16 cellular contexts compared by ENCODE assay signal in the genomic region with DNA sequence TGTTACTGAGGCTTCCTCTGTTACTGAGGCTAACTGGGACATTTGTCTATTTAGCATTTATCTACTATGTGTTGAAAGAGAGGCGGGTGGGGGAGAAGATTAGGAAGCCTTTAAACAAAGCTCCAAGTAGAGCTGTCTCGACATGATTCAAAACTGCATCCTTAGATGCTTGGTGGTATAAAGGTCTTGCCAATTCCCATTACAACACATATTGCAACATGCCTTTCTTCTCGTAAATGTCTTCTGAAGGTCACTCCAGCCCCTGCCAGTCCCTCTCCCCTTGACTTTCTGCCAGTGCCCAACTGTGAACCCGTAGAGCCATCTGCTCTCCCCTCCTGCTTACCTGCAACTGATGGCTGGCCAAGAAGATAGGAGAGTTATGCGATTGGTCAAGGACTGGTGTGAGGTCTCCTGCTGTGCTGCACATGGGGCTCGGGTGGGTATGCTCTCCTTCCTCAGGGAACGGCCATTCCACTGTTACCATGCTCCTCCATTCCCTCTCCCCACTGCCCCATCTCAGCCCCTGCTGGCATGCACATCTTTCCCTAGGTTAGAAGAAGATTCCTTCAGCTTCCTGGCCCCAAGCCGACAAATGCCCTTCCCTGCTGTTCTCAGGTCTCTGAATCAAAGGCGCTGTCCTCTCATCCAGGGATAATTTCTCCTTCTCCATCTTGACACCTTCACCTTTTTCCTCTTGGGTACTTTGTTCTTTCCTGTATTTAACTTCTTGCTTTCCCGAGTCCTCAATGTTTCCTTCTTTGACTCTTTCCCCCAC. TPM values are rescaled to one million over a fixed set of nuclear protein-coding genes. Genes with fewer than 3 reads are reported as not detected.
DNase-seq lines count a peak whose midpoint lies in the region; ATAC-seq and TF ChIP-seq lines count a peak whose summit lies in the region.
"Had no signal": no experiment of that assay in that cellular context is flagged by ENCODE, and none has a peak within 500 bp of the region (broad histone marks: within the 10 kb centered on the region; RNA-seq: fewer than 3 reads in every experiment).

No MANE protein-coding gene starts in this region.

- CTCF ChIA-PET in A673 (lab: Charles Lee), result no interaction called here

- DNase-seq in DMS 273 (lab: John Stamatoyannopoulos, UW; ENCODE audit: unreplicated experiment) (peak; percentile 56), DMS 273 treated with DMSO at 0.1 percent for 48 hours (lab: John Stamatoyannopoulos, UW) (no peak), T-helper 17 cell (no peak), fibroblast of peridontal ligament (ENCODE audit: extremely low read depth) (peak; percentile 88), skeletal muscle cell (ENCODE audit: low read depth) (peak; percentile 57), progenitor cell of endocrine pancreas (ENCODE audit: low spot score, unreplicated experiment) (no peak), A673 (ENCODE audit: low spot score) (no peak)
- DNase-seq in activated T-cell treated with anti-CD3 and anti-CD28 coated beads, Interleukin-2, amount 50 U/mL, for 72 hours, result no peak
- DNase-seq: activated CD4-positive, alpha-beta T cell treated with anti-CD3 and anti-CD28 coated beads for 4 hours; activated CD8-positive, alpha-beta memory T cell treated with anti-CD3 and anti-CD28 coated beads, Interleukin-2, amount 10 ng/mL, durations not matched to agents 7 days and 5 days; activated effector memory CD4-positive, alpha-beta T cell treated with Interleukin-2 at 50 U/mL for 16 hours; endodermal cell; NCI-H187 treated with DMSO at 0.1 percent for 48 hours; stimulated activated CD4-positive, alpha-beta T cell treated with anti-CD3 and anti-CD28 coated beads, Interleukin-4, amount 100 ng/mL, for 4 hours had no signal

- peaks cover 4% of the 10 kb centered on the region for H3K27me3 ChIP-seq in A673 (replicated peaks; ENCODE audit: insufficient read depth, low read depth, low read length, poor library complexity)

- H3K9me3 Mint-ChIP-seq in progenitor cell of endocrine pancreas (ENCODE audit: low read depth), result no peaks in the 10 kb centered on the region
- no peaks in the 10 kb centered on the region for H3K9me3 Mint-ChIP-seq in activated T-cell treated with anti-CD3 and anti-CD28 coated beads, Interleukin-2, amount 50 U/mL, for 72 hours
- H3K9me3 Mint-ChIP-seq: endodermal cell had no signal

- no peak for ATAC-seq in T-helper 17 cell
- no peak for ATAC-seq in activated T-cell treated with anti-CD3 and anti-CD28 coated beads, Interleukin-2, amount 50 U/mL, for 72 hours (replicated peaks in 1 of 2)
- ATAC-seq: activated CD8-positive, alpha-beta memory T cell treated with anti-CD3 and anti-CD28 coated beads, Interleukin-2, amount 10 ng/mL, durations not matched to agents 7 days and 5 days had no signal

- no TSS peak for BruUV-seq in A673 (replicated peaks; lab: Mats Ljungman, UMichigan)

- POLR2A ChIA-PET in A673 (lab: Charles Lee; ENCODE audit: low non-redundant PET), result no interaction called here

- no peak overlapping the region for H3K4me3 ChIP-seq in skeletal muscle cell (ENCODE audit: low read depth, low read length)
- no peak overlapping the region for H3K4me3 ChIP-seq in A673 (ENCODE audit: low read depth, low read length, poor library complexity, severe bottlenecking)

- no peak overlapping the region for H3K27ac ChIP-seq in A673 (ENCODE audit: low read depth, low read length, poor library complexity, severe bottlenecking)
- H3K27ac ChIP-seq: 22Rv1 had no signal

- no peaks in the 10 kb centered on the region for H3K36me3 ChIP-seq in A673 (ENCODE audit: insufficient read depth, low read length, poor library complexity, severe bottlenecking)

- H3K9me3 ChIP-seq in T-helper 17 cell (ENCODE audit: control insufficient read depth, low read length, poor library complexity, severe bottlenecking) (no peaks in the 10 kb centered on the region), A673 (ENCODE audit: low read depth, low read length, poor library complexity, severe bottlenecking) (no peaks in the 10 kb centered on the region)

- intact Hi-C loops in A673 (cut with micrococcal nuclease; ENCODE audit: unreplicated experiment), result loop anchor here (5.0 to 10.0 kb wide), 3 partner anchors 353 to 695 kb away; a partner anchor contains a TSS

- H3K27me3 Mint-ChIP-seq in T-helper 17 cell (peaks cover 42% of the 10 kb centered on the region), progenitor cell of endocrine pancreas (peaks cover 60% of the 10 kb centered on the region)
- H3K27me3 Mint-ChIP-seq in activated T-cell treated with anti-CD3 and anti-CD28 coated beads, Interleukin-2, amount 50 U/mL, for 72 hours (ENCODE audit: low read depth), result peaks cover 40% of the 10 kb centered on the region

- H3K27ac Mint-ChIP-seq in T-helper 17 cell, result no peak overlapping the region
- H3K27ac Mint-ChIP-seq in progenitor cell of endocrine pancreas, result no peak overlapping the region
- H3K27ac Mint-ChIP-seq in activated T-cell treated with anti-CD3 and anti-CD28 coated beads, Interleukin-2, amount 50 U/mL, for 72 hours, result no peak overlapping the region
- H3K27ac Mint-ChIP-seq: activated CD8-positive, alpha-beta memory T cell treated with anti-CD3 and anti-CD28 coated beads, Interleukin-2, amount 10 ng/mL, durations not matched to agents 7 days and 5 days; CD14-positive monocyte; endodermal cell had no signal

- H3K4me3 Mint-ChIP-seq in T-helper 17 cell (peak overlapping the region; percentile 39), progenitor cell of endocrine pancreas (ENCODE audit: low read depth) (no peak overlapping the region)
- H3K4me3 Mint-ChIP-seq in activated T-cell treated with anti-CD3 and anti-CD28 coated beads, Interleukin-2, amount 50 U/mL, for 72 hours, result no peak overlapping the region
- H3K4me3 Mint-ChIP-seq: activated CD8-positive, alpha-beta memory T cell treated with anti-CD3 and anti-CD28 coated beads, Interleukin-2, amount 10 ng/mL, durations not matched to agents 7 days and 5 days; endodermal cell had no signal

- peaks cover 4% of the 10 kb centered on the region for H3K36me3 Mint-ChIP-seq in T-helper 17 cell (ENCODE audit: low read depth)
- H3K36me3 Mint-ChIP-seq in progenitor cell of endocrine pancreas (ENCODE audit: insufficient read depth), result no peaks in the 10 kb centered on the region
- H3K36me3 Mint-ChIP-seq in activated T-cell treated with anti-CD3 and anti-CD28 coated beads, Interleukin-2, amount 50 U/mL, for 72 hours (ENCODE audit: insufficient read depth in 2 of 2), result no peaks in the 10 kb centered on the region
- H3K36me3 Mint-ChIP-seq: activated CD8-positive, alpha-beta memory T cell treated with anti-CD3 and anti-CD28 coated beads, Interleukin-2, amount 10 ng/mL, durations not matched to agents 7 days and 5 days; CD14-positive monocyte had no signal

- TF ChIP-seq CTCF in progenitor cell of endocrine pancreas (IDR thresholded peaks at IDR 0.05; ENCODE audit: unreplicated experiment) (no peak), A673 (conservative IDR thresholded peaks at IDR 0.05; ENCODE audit: low read depth, low read length) (no peak)

- peaks cover 16% of the 10 kb centered on the region for H3K4me1 Mint-ChIP-seq in T-helper 17 cell
- H3K4me1 Mint-ChIP-seq in progenitor cell of endocrine pancreas (ENCODE audit: low read depth), result peaks cover 1% of the 10 kb centered on the region
- H3K4me1 Mint-ChIP-seq in activated T-cell treated with anti-CD3 and anti-CD28 coated beads, Interleukin-2, amount 50 U/mL, for 72 hours (ENCODE audit: low read depth), result peaks cover 16% of the 10 kb centered on the region

- no peaks in the 10 kb centered on the region for H3K4me1 ChIP-seq in A673 (ENCODE audit: insufficient read depth, low read length, poor library complexity, severe bottlenecking)

RNA-seq across cellular contexts. Expression of a gene that starts 43.6 kb away (rescaled TPM):
- total RNA-seq in T-helper 17 cell (10 to 100 TPM; 19.0 to 19.2 TPM), progenitor cell of endocrine pancreas (52.0 and 57.6 TPM in 2 replicates), A673 (2021) (37.6 and 40.1 TPM in 2 replicates)
- total RNA-seq in activated T-cell treated with anti-CD3 and anti-CD28 coated beads, Interleukin-2, amount 50 U/mL, for 72 hours, result 10 to 100 TPM; 12.4 to 18.0 TPM

Comparison
In these comparisons a context has a peak if more than half of its experiments do, and no peak if none do; other contexts are left out.
1. DNase-seq: peak in DMS 273 (single experiment), fibroblast of peridontal ligament (single experiment) and skeletal muscle cell (single experiment); none in DMS 273 treated with DMSO at 0.1 percent for 48 hours (single experiment), T-helper 17 cell (0 of 3), progenitor cell of endocrine pancreas (single experiment), activated T-cell treated with anti-CD3 and anti-CD28 coated beads, Interleukin-2, amount 50 U/mL, for 72 hours (0 of 2) and A673 (single experiment).